ENCODE assay signal across 8 cellular contexts in genomic region chr14:49982522-49982951, GRCh38.
A peak's percentile ranks its signal among the peaks of the same experiment; 100 is the strongest.
DNase-seq lines count a peak whose midpoint lies in the region; ATAC-seq, FAIRE-seq and TF ChIP-seq lines count a peak whose summit lies in the region.

No MANE protein-coding gene starts in this region.

- H3K9me3 ChIP-seq in left lung (no peaks in the 10 kb centered on the region), aorta (ENCODE audit: control insufficient read depth, low read length) (no peaks in the 10 kb centered on the region)

- no peak for FAIRE-seq in GM12892 (lab: Jason Lieb, UNC)

- TF ChIP-seq POLR2A in GM12892 (IDR thresholded peaks at IDR 0.05; ENCODE audit: low read depth, low read length): no peak

- no peak overlapping the region for H3K4me3 ChIP-seq in left lung
- no peak overlapping the region for H3K4me3 ChIP-seq in aorta (ENCODE audit: low read length in 2 of 2)

- ATAC-seq in left lung (peak; percentile 42), aorta (ENCODE audit: low FRiP score) (peak; percentile 63), GM21737 (IDR thresholded peaks at IDR 0.05; ENCODE audit: unreplicated experiment) (no peak)

- no peak for TF ChIP-seq CTCF in left lung (IDR thresholded peaks at IDR 0.05)

- intact Hi-C loops in left lung (cut with DNase I): no loop called here
- intact Hi-C loops in aorta (cut with DNase I): loop anchor here (5.0 kb wide), 2 partner anchors 75 to 80 kb away; no protein-coding TSS in a partner anchor

- H3K27ac ChIP-seq in left lung: peak overlapping the region; percentile 18 to 65
- peak overlapping the region in 1 of 2 donors; percentile 60 for H3K27ac ChIP-seq in aorta (ENCODE audit: low read depth in 1 of 2, low read length in 2 of 2)

- H3K4me1 ChIP-seq in left lung (peaks cover 4 to 20% of the 10 kb centered on the region in 2 donors), aorta (ENCODE audit: control insufficient read depth in 1 of 2, insufficient read depth in 2 of 2, low read length in 2 of 2) (peaks cover 0 to 3% of the 10 kb centered on the region in 2 donors)

- peak; percentile 39 for DNase-seq in stimulated activated CD4-positive, alpha-beta T cell treated with anti-CD3 and anti-CD28 coated beads, Interleukin-15, amount 100 ng/mL, for 24 hours
- no peak for DNase-seq in stimulated activated CD4-positive, alpha-beta T cell treated with anti-CD3 and anti-CD28 coated beads, Interleukin-2, amount 100 ng/mL, for 48 hours
- DNase-seq in astrocyte of the hippocampus (ENCODE audit: low read depth, low spot score) (peak; percentile 86), left lung (no peak), aorta (peak; percentile 68 to 82), GM12892 (ENCODE audit: insufficient read length) (no peak), NCI-H524 (lab: John Stamatoyannopoulos, UW) (no peak)

- H3K36me3 ChIP-seq in left lung: no peaks in the 10 kb centered on the region
- no peaks in the 10 kb centered on the region for H3K36me3 ChIP-seq in aorta (ENCODE audit: control insufficient read depth in 1 of 2, insufficient read depth in 2 of 2, low read length in 1 of 2)

- H3K27me3 ChIP-seq in left lung (no peaks in the 10 kb centered on the region), aorta (ENCODE audit: control insufficient read depth in 1 of 2, insufficient read depth in 2 of 2, low read length in 1 of 2) (no peaks in the 10 kb centered on the region)

- 0 to 4% methylated on average over 9 of the region's 9 CpGs for WGBS in aorta, 2 donors

Comparison
In these comparisons a context has a peak if more than half of its experiments do, and no peak if none do; other contexts are left out.
1. DNase-seq: peak in stimulated activated CD4-positive, alpha-beta T cell treated with anti-CD3 and anti-CD28 coated beads, Interleukin-15, amount 100 ng/mL, for 24 hours (single experiment), astrocyte of the hippocampus (single experiment) and aorta (2 of 2); none in stimulated activated CD4-positive, alpha-beta T cell treated with anti-CD3 and anti-CD28 coated beads, Interleukin-2, amount 100 ng/mL, for 48 hours (0 of 2), left lung (0 of 2), GM12892 (single experiment) and NCI-H524 (0 of 2).
2. intact Hi-C loops: an anchor here in aorta (5.0 kb wide); none called in left lung.